14 cellular contexts compared by ENCODE assay signal in the genomic region with DNA sequence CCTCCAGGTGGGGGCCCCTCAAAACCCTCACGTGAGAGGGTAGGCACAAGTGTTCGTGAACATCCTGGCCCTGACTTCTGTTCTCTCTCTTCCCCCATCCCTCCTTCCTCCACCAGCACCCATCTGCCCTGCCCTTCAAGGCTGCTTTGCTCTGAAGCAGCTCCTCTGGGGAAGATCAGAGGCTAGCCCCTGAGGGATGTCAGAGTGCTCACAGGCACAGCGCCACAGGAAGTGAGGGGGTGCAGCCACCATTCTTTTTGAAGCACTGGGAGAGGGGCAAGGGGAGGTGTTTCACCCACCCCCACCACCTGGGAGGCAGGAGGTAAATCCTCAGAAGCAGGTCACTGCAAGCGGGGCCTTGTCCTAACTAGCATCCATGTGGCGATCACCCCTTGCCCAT. TPM values are rescaled to one million over a fixed set of nuclear protein-coding genes. Genes with fewer than 3 reads are reported as not detected.
A peak's percentile ranks its signal among the peaks of the same experiment; 100 is the strongest.
DNase-seq lines count a peak whose midpoint lies in the region; ATAC-seq and TF ChIP-seq lines count a peak whose summit lies in the region.
"Had no signal": no experiment of that assay in that cellular context is flagged by ENCODE, and none has a peak within 500 bp of the region (broad histone marks: within the 10 kb centered on the region; RNA-seq: fewer than 3 reads in every experiment).

No MANE protein-coding gene starts in this region.

- H3K27me3 ChIP-seq in BLaER1 (no peaks in the 10 kb centered on the region), gastrocnemius medialis (no peaks in the 10 kb centered on the region)

- ATAC-seq in gastrocnemius medialis = no peak
- no peak for ATAC-seq in HG03108 (IDR thresholded peaks at IDR 0.05; ENCODE audit: unreplicated experiment)

- H3K9ac ChIP-seq in BLaER1 = no peak overlapping the region

- no peak for TF ChIP-seq CTCF in C4-2B (conservative IDR thresholded peaks at IDR 0.05)
- TF ChIP-seq CTCF in VCaP (conservative IDR thresholded peaks at IDR 0.05) = no peak
- TF ChIP-seq CTCF in gastrocnemius medialis (IDR thresholded peaks at IDR 0.05 in 4 of 5, conservative IDR thresholded peaks at IDR 0.05 in 1 of 5) = no peak

- TF ChIP-seq POLR2A in gastrocnemius medialis (IDR thresholded peaks at IDR 0.05) = no peak

- intact Hi-C loops in gastrocnemius medialis (cut with DNase I; ENCODE audit: low total_unique reads) = no loop called here

- H3K36me3 ChIP-seq in BLaER1 = no peaks in the 10 kb centered on the region
- peaks cover 0 to 34% of the 10 kb centered on the region in 2 donors for H3K36me3 ChIP-seq in gastrocnemius medialis

- H3K4me1 ChIP-seq in BLaER1 (peaks cover 16% of the 10 kb centered on the region), gastrocnemius medialis (peaks cover 39 to 51% of the 10 kb centered on the region in 2 donors)

- no peaks in the 10 kb centered on the region for H3K9me3 ChIP-seq in BLaER1
- H3K9me3 ChIP-seq in gastrocnemius medialis = no peaks in the 10 kb centered on the region

- H3K4me3 ChIP-seq in BLaER1 (no peak overlapping the region), gastrocnemius medialis (no peak overlapping the region)

- H4K20me1 ChIP-seq in BLaER1 = no peaks in the 10 kb centered on the region

- DNase-seq in gastrocnemius medialis (no peak), GM19240 (ENCODE audit: insufficient read length, low spot score) (no peak)
- DNase-seq in activated CD4-positive, CD25-positive, alpha-beta regulatory T cell treated with anti-CD3 and anti-CD28 coated beads, Interleukin-2, amount 50 U/mL, for 72 hours = no peak
- DNase-seq: DMS79 treated with DMSO at 0.1 percent for 48 hours, H9, MV-4-11, NCI-H187, NCI-H2107, NCI-H748 treated with DMSO at 0.1 percent for 48 hours had no signal

- H3K27ac ChIP-seq in BLaER1 (0 out of 2 replicates have a peak overlapping the region, but pooled peaks have one; percentile 2), C4-2B (peak overlapping the region; percentile 88), VCaP (peak overlapping the region; percentile 45; the same call in 1 of the 2 replicates), gastrocnemius medialis (peak overlapping the region in 3 of 4 donors; percentile 63 to 99 (median 77))

- H3K4me2 ChIP-seq in BLaER1 = peak overlapping the region; percentile 50

- in situ Hi-C loops in gastrocnemius medialis (cut with MboI; ENCODE audit: low sequenced_read_pairs in 4 of 4) = no loop called here

RNA-seq across cellular contexts. Expression of gene MOCS1, which starts 11.4 kb away (rescaled TPM):
- 10 to 100 TPM; 26.4 to 61.7 (median 38.4) TPM for total RNA-seq in gastrocnemius medialis
- total RNA-seq: OCI-LY7 had no signal

Comparison
In these comparisons a context has a peak if more than half of its experiments do, and no peak if none do; other contexts are left out.
1. H3K27ac ChIP-seq: peak in every context shown above with its lines; median percentile 88 in C4-2B; 77 in gastrocnemius medialis; 45 in VCaP; 2 in BLaER1.